15 cellular contexts compared by ENCODE assay signal in the genomic region with DNA sequence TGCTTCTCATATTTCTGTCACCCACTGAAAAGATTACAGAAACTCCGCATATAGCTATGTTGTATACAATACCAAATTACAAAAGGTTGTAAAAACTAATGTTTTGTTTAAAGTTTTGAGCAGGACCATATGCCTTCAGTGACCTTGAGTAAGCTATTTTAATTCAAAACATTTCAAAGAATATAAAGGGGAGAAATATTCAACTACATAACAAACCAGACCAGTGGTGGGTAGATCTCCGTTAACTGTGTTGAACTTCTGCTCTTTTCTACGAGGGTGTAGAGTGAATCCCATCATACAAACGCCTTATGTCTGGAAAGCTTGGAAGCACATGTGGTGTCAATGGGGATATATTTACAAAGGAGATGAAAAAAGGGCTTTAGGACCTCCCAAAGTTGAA.
DNase-seq lines count a peak whose midpoint lies in the region; ATAC-seq and TF ChIP-seq lines count a peak whose summit lies in the region.
"Had no signal": no experiment of that assay in that cellular context is flagged by ENCODE, and none has a peak within 500 bp of the region (broad histone marks: within the 10 kb centered on the region; RNA-seq: fewer than 3 reads in every experiment).

No MANE protein-coding gene starts in this region.

- H3K4me1 ChIP-seq in hepatocyte (ENCODE audit: insufficient read depth) = peaks cover 52% of the 10 kb centered on the region
- H3K4me1 ChIP-seq in neural progenitor cell = peaks cover 15% of the 10 kb centered on the region
- H3K4me1 ChIP-seq in endodermal cell (ENCODE audit: control insufficient read depth, insufficient read depth, low read length) = peaks cover 7% of the 10 kb centered on the region
- H3K4me1 ChIP-seq in body of pancreas = peaks cover 45% of the 10 kb centered on the region

- H3K36me3 ChIP-seq in hepatocyte (replicated peaks; ENCODE audit: insufficient read depth, low read depth) (no peaks in the 10 kb centered on the region), neural progenitor cell (no peaks in the 10 kb centered on the region), endodermal cell (ENCODE audit: control insufficient read depth, insufficient read depth, low read length) (no peaks in the 10 kb centered on the region), body of pancreas (replicated peaks in 1 of 2; ENCODE audit: insufficient read depth in 1 of 2, low read depth in 2 of 2) (no peaks in the 10 kb centered on the region)

- no peaks in the 10 kb centered on the region for H3K9me2 ChIP-seq in hepatocyte (replicated peaks; ENCODE audit: insufficient read depth)
- H3K9me2 ChIP-seq: SK-N-SH had no signal

- H3K27me3 Mint-ChIP-seq in neural progenitor cell (ENCODE audit: insufficient read depth, low read depth) = peaks cover 2% of the 10 kb centered on the region
- H3K27me3 Mint-ChIP-seq in endodermal cell (ENCODE audit: insufficient read depth) = no peaks in the 10 kb centered on the region
- H3K27me3 Mint-ChIP-seq: IgD-negative memory B cell had no signal

- ATAC-seq in body of pancreas = no peak

- no peaks in the 10 kb centered on the region for H3F3A ChIP-seq in neural progenitor cell (ENCODE audit: low read depth)

- H3K27ac Mint-ChIP-seq in neural progenitor cell (no peak overlapping the region), endodermal cell (no peak overlapping the region)
- H3K27ac Mint-ChIP-seq: IgD-negative memory B cell had no signal

- no peak overlapping the region for H3K4me3 Mint-ChIP-seq in neural progenitor cell
- no peak overlapping the region for H3K4me3 Mint-ChIP-seq in endodermal cell
- H3K4me3 Mint-ChIP-seq: IgD-negative memory B cell had no signal

- no peaks in the 10 kb centered on the region for H3K27me3 ChIP-seq in hepatocyte
- no peaks in the 10 kb centered on the region for H3K27me3 ChIP-seq in neural progenitor cell
- H3K27me3 ChIP-seq in endodermal cell (ENCODE audit: control insufficient read depth, insufficient read depth, low read length, poor library complexity, severe bottlenecking) = no peaks in the 10 kb centered on the region
- no peaks in the 10 kb centered on the region for H3K27me3 ChIP-seq in body of pancreas

- H2AFZ ChIP-seq in hepatocyte = no peak overlapping the region
- H2AFZ ChIP-seq in neural progenitor cell (replicated peaks) = no peak overlapping the region

- H3K4me1 Mint-ChIP-seq in neural progenitor cell (peaks cover 28% of the 10 kb centered on the region), endodermal cell (peaks cover 20% of the 10 kb centered on the region)

- H3K4me2 ChIP-seq in hepatocyte = peak overlapping the region; percentile 52
- H3K4me2 ChIP-seq in neural progenitor cell = peak overlapping the region; percentile 27
- H3K4me2 ChIP-seq: SK-N-SH had no signal

- H4K20me1 ChIP-seq in hepatocyte (ENCODE audit: insufficient read depth, poor library complexity, severe bottlenecking) = no peaks in the 10 kb centered on the region
- no peaks in the 10 kb centered on the region for H4K20me1 ChIP-seq in neural progenitor cell (ENCODE audit: low read depth)

- TF ChIP-seq CTCF in HFF-Myc (IDR thresholded peaks at IDR 0.05; ENCODE audit: low read depth, low read length, missing control alignments) = no peak
- TF ChIP-seq CTCF in hepatocyte (IDR thresholded peaks at IDR 0.05; ENCODE audit: poor library complexity) = no peak
- no peak for TF ChIP-seq CTCF in neural progenitor cell (IDR thresholded peaks at IDR 0.05)
- no peak for TF ChIP-seq CTCF in endodermal cell (conservative IDR thresholded peaks at IDR 0.05)
- TF ChIP-seq CTCF in body of pancreas (IDR thresholded peaks at IDR 0.05) = no peak

- H3K9me3 ChIP-seq in hepatocyte (ENCODE audit: low read depth) (no peaks in the 10 kb centered on the region), neural progenitor cell (ENCODE audit: low read depth) (no peaks in the 10 kb centered on the region), endodermal cell (ENCODE audit: control insufficient read depth, low read length) (no peaks in the 10 kb centered on the region), body of pancreas (no peaks in the 10 kb centered on the region)
- H3K9me3 ChIP-seq: SK-N-SH had no signal

- 30% methylated on average over 4 of the region's 4 CpGs for WGBS in hepatocyte (ENCODE audit: low lambda C conversion rate, missing lambda C conversion rate)
- 84 to 88% methylated on average over 3 to 4 of the region's 4 CpGs for WGBS in endodermal cell (ENCODE audit: insufficient coverage in 1 of 2, insufficient read length in 1 of 2), 2 experiments
- WGBS in body of pancreas, 2 donors = 30 to 34% methylated on average over 4 of the region's 4 CpGs

- TF ChIP-seq POLR2A in body of pancreas (IDR thresholded peaks at IDR 0.05) = no peak

- H3K4me3 ChIP-seq in HFF-Myc (replicated peaks; ENCODE audit: low read depth, low read length) (no peak overlapping the region), hepatocyte (no peak overlapping the region), neural progenitor cell (no peak overlapping the region), endodermal cell (ENCODE audit: low read length) (no peak overlapping the region), body of pancreas (no peak overlapping the region)

- intact Hi-C loops in body of pancreas (cut with DNase I) = no loop called here

- H3K27ac ChIP-seq in hepatocyte = peak overlapping the region; percentile 62
- H3K27ac ChIP-seq in neural progenitor cell = no peak overlapping the region
- H3K27ac ChIP-seq in endodermal cell (ENCODE audit: low read depth, low read length) = no peak overlapping the region
- peak overlapping the region in 2 of 4 donors; percentile 76 to 77 for H3K27ac ChIP-seq in body of pancreas

- H3K9me3 Mint-ChIP-seq in neural progenitor cell (no peaks in the 10 kb centered on the region), endodermal cell (no peaks in the 10 kb centered on the region)

- H3K9ac ChIP-seq in neural progenitor cell (no peak overlapping the region), endodermal cell (ENCODE audit: extremely low read depth, low read length, poor library complexity, severe bottlenecking) (no peak overlapping the region)
- H3K9ac ChIP-seq: SK-N-SH had no signal

- DNase-seq in HFF-Myc (ENCODE audit: extremely low read depth, low read depth) = peak; percentile 67
- no peak for DNase-seq in hepatocyte (ENCODE audit: low spot score)
- DNase-seq in neural progenitor cell (ENCODE audit: low spot score) = no peak
- no peak for DNase-seq in endodermal cell
- no peak for DNase-seq in activated CD4-positive, alpha-beta T cell treated with anti-CD3 and anti-CD28 coated beads for 48 hours
- no peak for DNase-seq in activated gamma-delta T cell (lab: John Stamatoyannopoulos, UW)
- DNase-seq in body of pancreas = no peak
- DNase-seq: DMS79, NCI-H1105 treated with DMSO at 0.1 percent for 48 hours, NCI-H1694 treated with DMSO at 0.1 percent for 48 hours, NCI-H345, NCI-H526 treated with DMSO at 0.1 percent for 48 hours, SHP77, SK-N-SH had no signal

- H3K36me3 Mint-ChIP-seq in neural progenitor cell (peaks cover 24% of the 10 kb centered on the region), endodermal cell (ENCODE audit: low read depth) (no peaks in the 10 kb centered on the region)
- H3K36me3 Mint-ChIP-seq: IgD-negative memory B cell had no signal

- H3K79me2 ChIP-seq in hepatocyte (no peaks in the 10 kb centered on the region), neural progenitor cell (ENCODE audit: low read depth) (no peaks in the 10 kb centered on the region)
